Comparison of ENCODE assay signal across 10 cellular contexts in genomic region chr17:20771104-20771503, GRCh38.
"Had no signal": no experiment of that assay in that cellular context is flagged by ENCODE, and none has a peak within 500 bp of the region (broad histone marks: within the 10 kb centered on the region; RNA-seq: fewer than 3 reads in every experiment).

No MANE protein-coding gene starts in this region.

- DNase-seq: GM23248, GOT3, H7, HFFc6, IMR-90, KG1 had no signal

- H3K9ac ChIP-seq: GM23248 had no signal

- H2AFZ ChIP-seq: GM23248 had no signal

- H3K27ac ChIP-seq: GM23248 had no signal

- ATAC-seq: HCT116, K562 had no signal

- H3K9me3 ChIP-seq: HAP-1 had no signal

- H3K27ac Mint-ChIP-seq: HFFc6 had no signal

- H3K4me3 Mint-ChIP-seq: HFFc6 had no signal

- FAIRE-seq: HTR-8/SVneo, K562 had no signal

- H3K36me3 ChIP-seq: HAP-1 had no signal

- H3K4me1 ChIP-seq: HAP-1 had no signal

- H3K4me3 ChIP-seq: GM23248, HAP-1, K562 had no signal
